9 cellular contexts compared by ENCODE assay signal in the genomic region with DNA sequence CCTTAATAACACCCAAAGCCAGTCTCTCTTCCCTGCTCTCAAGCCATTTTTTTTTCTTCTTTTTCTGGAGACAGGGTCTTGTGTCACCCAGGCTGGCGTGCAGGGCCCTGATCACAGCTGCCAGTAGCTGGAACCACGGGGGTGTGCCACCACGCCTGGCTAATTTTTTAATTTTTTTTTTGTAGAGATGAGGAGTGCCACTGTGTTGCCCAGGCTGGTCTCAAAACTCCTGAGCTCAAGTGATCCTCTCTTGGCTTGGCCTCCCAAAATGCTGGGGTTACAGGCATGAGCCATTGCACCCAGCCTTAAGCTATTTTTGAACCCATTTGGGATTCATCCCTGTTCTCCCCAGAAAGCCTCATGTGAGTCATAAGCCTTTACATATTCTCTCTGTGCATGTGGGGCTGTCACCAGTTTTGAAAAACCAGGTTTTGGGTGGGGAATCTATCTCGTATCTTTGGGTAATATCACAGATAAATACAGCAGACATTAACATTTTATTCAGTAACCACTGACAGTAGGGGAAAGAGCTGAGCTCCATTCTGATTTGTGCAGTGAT. TPM values are rescaled to one million over a fixed set of nuclear protein-coding genes. Genes with fewer than 3 reads are reported as not detected.
A peak's percentile ranks its signal among the peaks of the same experiment; 100 is the strongest.
DNase-seq lines count a peak whose midpoint lies in the region; ATAC-seq and TF ChIP-seq lines count a peak whose summit lies in the region.
"Had no signal": no experiment of that assay in that cellular context is flagged by ENCODE, and none has a peak within 500 bp of the region (broad histone marks: within the 10 kb centered on the region; RNA-seq: fewer than 3 reads in every experiment).

No MANE protein-coding gene starts in this region.

- TF ChIP-seq CTCF in Caco-2 (IDR thresholded peaks at IDR 0.05; ENCODE audit: insufficient read depth in 1 of 2, low read depth in 1 of 2, low read length in 1 of 2, severe bottlenecking in 1 of 2, unreplicated experiment in 1 of 2), result no peak
- TF ChIP-seq CTCF in nephron (IDR thresholded peaks at IDR 0.05; ENCODE audit: unreplicated experiment in 3 of 3), result no peak

- H3K4me3 Mint-ChIP-seq in Caco-2 (ENCODE audit: unreplicated experiment) (peak overlapping the region; percentile 56), nephron (peak overlapping the region in 1 of 3 experiments; percentile 44)
- peak overlapping the region; percentile 58 for H3K4me3 Mint-ChIP-seq in activated naive CD8-positive, alpha-beta T cell treated with anti-CD3 and anti-CD28 coated beads for 36 hours

- intact Hi-C loops in Caco-2 (cut with micrococcal nuclease; ENCODE audit: unreplicated experiment), result no loop called here

- H3K36me3 ChIP-seq in Caco-2 (ENCODE audit: control insufficient read depth, insufficient read depth, low read length), result no peaks in the 10 kb centered on the region

- H3K27me3 ChIP-seq in Caco-2 (replicated peaks; ENCODE audit: control insufficient read depth, insufficient read depth, low read length), result no peaks in the 10 kb centered on the region

- peak overlapping the region; percentile 45 for H3K27ac Mint-ChIP-seq in Caco-2 (ENCODE audit: unreplicated experiment)
- peak overlapping the region; percentile 94 for H3K27ac Mint-ChIP-seq in activated naive CD8-positive, alpha-beta T cell treated with anti-CD3 and anti-CD28 coated beads for 36 hours
- H3K27ac Mint-ChIP-seq in nephron, result peak overlapping the region; percentile 50 to 82 (median 72)

- CTCF ChIA-PET in Caco-2 (lab: Charles Lee), result no interaction called here

- peak; percentile 0 for ATAC-seq in HG03064 (IDR thresholded peaks at IDR 0.05; ENCODE audit: low read depth, unreplicated experiment)
- no peak for ATAC-seq in GM19324 (IDR thresholded peaks at IDR 0.05; ENCODE audit: low FRiP score, unreplicated experiment)

- H3K9me3 Mint-ChIP-seq in Caco-2 (ENCODE audit: unreplicated experiment) (no peaks in the 10 kb centered on the region), nephron (peaks cover 5% of the 10 kb centered on the region)
- no peaks in the 10 kb centered on the region for H3K9me3 Mint-ChIP-seq in activated naive CD8-positive, alpha-beta T cell treated with anti-CD3 and anti-CD28 coated beads for 36 hours

- H3K4me1 ChIP-seq in Caco-2, result peaks cover 10% of the 10 kb centered on the region

- no peaks in the 10 kb centered on the region for H3K27me3 Mint-ChIP-seq in Caco-2 (ENCODE audit: insufficient read depth, unreplicated experiment)
- no peaks in the 10 kb centered on the region for H3K27me3 Mint-ChIP-seq in activated naive CD8-positive, alpha-beta T cell treated with anti-CD3 and anti-CD28 coated beads for 36 hours
- H3K27me3 Mint-ChIP-seq in nephron (ENCODE audit: low read depth), result no peaks in the 10 kb centered on the region

- DNase-seq in Caco-2 (no peak), germinal center (ENCODE audit: low spot score) (no peak), NCI-H1105 treated with DMSO at 0.1 percent for 48 hours (lab: John Stamatoyannopoulos, UW) (no peak), NCI-H69 (lab: John Stamatoyannopoulos, UW) (no peak)
- no peak for DNase-seq in activated naive CD8-positive, alpha-beta T cell treated with anti-CD3 and anti-CD28 coated beads for 36 hours
- DNase-seq: NCI-H1694 had no signal

- H3K4me1 Mint-ChIP-seq in Caco-2 (ENCODE audit: low read depth, unreplicated experiment) (peaks cover 17% of the 10 kb centered on the region), nephron (peaks cover 17% of the 10 kb centered on the region)
- H3K4me1 Mint-ChIP-seq in activated naive CD8-positive, alpha-beta T cell treated with anti-CD3 and anti-CD28 coated beads for 36 hours, result peaks cover 43% of the 10 kb centered on the region

- POLR2A ChIA-PET in Caco-2 (lab: Charles Lee), result no interaction called here

- H3K9me3 ChIP-seq in Caco-2, result no peaks in the 10 kb centered on the region

- BruUV-seq in Caco-2 (replicated peaks; lab: Mats Ljungman, UMichigan), result no TSS peak

- no peak overlapping the region for H3K4me3 ChIP-seq in Caco-2 (ENCODE audit: low read depth, low read length)

- H3K36me3 Mint-ChIP-seq in Caco-2 (ENCODE audit: insufficient read depth, unreplicated experiment) (peaks cover 18% of the 10 kb centered on the region), nephron (ENCODE audit: low read depth) (peaks cover 5% of the 10 kb centered on the region)
- peaks cover 15% of the 10 kb centered on the region for H3K36me3 Mint-ChIP-seq in activated naive CD8-positive, alpha-beta T cell treated with anti-CD3 and anti-CD28 coated beads for 36 hours

RNA-seq across cellular contexts. Expression of a gene that starts 15.5 kb away (rescaled TPM):
- 5.0 and 6.5 TPM in 2 replicates for total RNA-seq in Caco-2 (2022)
- total RNA-seq in activated naive CD8-positive, alpha-beta T cell treated with anti-CD3 and anti-CD28 coated beads for 36 hours, result 1 to 10 TPM; 2.4 to 2.9 TPM

RNA-seq across cellular contexts. Expression of a gene that starts 43.4 kb away (rescaled TPM):
- total RNA-seq in Caco-2 (2022), result 405 and 423 TPM in 2 replicates
- 100 to 1,000 TPM; 530 to 544 TPM for total RNA-seq in activated naive CD8-positive, alpha-beta T cell treated with anti-CD3 and anti-CD28 coated beads for 36 hours
